10 cellular contexts compared by ENCODE assay signal in the genomic region with DNA sequence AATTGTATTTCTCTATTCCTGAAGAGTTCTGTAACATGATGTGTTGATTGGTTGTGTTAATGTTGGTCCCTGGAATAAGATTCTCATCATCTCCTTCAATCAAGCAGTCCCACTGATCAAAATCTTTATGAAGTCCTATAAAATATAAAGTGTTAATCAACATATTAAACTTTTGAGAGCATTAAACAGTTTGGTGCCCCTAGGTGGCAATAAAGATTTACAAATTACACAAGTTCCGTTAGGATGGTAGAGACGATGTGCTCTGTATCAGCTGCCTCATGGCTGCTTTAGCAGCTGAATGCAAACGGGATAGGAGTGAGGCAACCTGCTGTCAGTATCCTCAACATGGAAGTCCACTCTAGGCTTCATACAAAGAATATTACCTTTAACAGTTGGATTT. TPM values are rescaled to one million over a fixed set of nuclear protein-coding genes. Genes with fewer than 3 reads are reported as not detected.
DNase-seq lines count a peak whose midpoint lies in the region; ATAC-seq, FAIRE-seq and TF ChIP-seq lines count a peak whose summit lies in the region.
"Had no signal": no experiment of that assay in that cellular context is flagged by ENCODE, and none has a peak within 500 bp of the region (broad histone marks: within the 10 kb centered on the region; RNA-seq: fewer than 3 reads in every experiment).

No MANE protein-coding gene starts in this region.

- no peak overlapping the region for H3K27ac ChIP-seq in astrocyte (ENCODE audit: low read depth, low read length)
- no peak overlapping the region for H3K27ac ChIP-seq in right lobe of liver
- no peak overlapping the region for H3K27ac ChIP-seq in suprapubic skin

- intact Hi-C loops in right lobe of liver (cut with DNase I) = no loop called here

- POLR2A ChIA-PET in GM10248 (lab: Yijun Ruan, JAX) = no interaction called here

- no peaks in the 10 kb centered on the region for H4K20me1 ChIP-seq in astrocyte (ENCODE audit: insufficient read depth, low read length)

- H3K79me2 ChIP-seq in astrocyte (ENCODE audit: insufficient read depth, low read length) = no peaks in the 10 kb centered on the region

- no peaks in the 10 kb centered on the region for H3K36me3 Mint-ChIP-seq in astrocyte (ENCODE audit: low read depth, unreplicated experiment)
- no peaks in the 10 kb centered on the region for H3K36me3 Mint-ChIP-seq in activated naive CD4-positive, alpha-beta T cell treated with anti-CD3 and anti-CD28 coated beads, Interleukin-2, amount 10 ng/mL, durations not matched to agents 7 days and 5 days

- 0% methylated on average over 3 of the region's 3 CpGs for WGBS in right lobe of liver (ENCODE audit: insufficient coverage, low coverage, low lambda C conversion rate, missing lambda C conversion rate)
- 2% methylated on average over 3 of the region's 3 CpGs for WGBS in suprapubic skin

- no peak overlapping the region for H3K9ac ChIP-seq in astrocyte (ENCODE audit: low read length)

- TF ChIP-seq CTCF in LNCAP (IDR thresholded peaks at IDR 0.05) (peak; percentile 49), astrocyte (IDR thresholded peaks at IDR 0.05; ENCODE audit: insufficient read depth, low read depth, low read length) (peak; percentile 16), right lobe of liver (IDR thresholded peaks at IDR 0.05) (peak; percentile 12 to 33 (median 28)), GM10248 (IDR thresholded peaks at IDR 0.05; ENCODE audit: control extremely low read depth, extremely low read depth, low read depth, missing control alignments) (no peak), suprapubic skin (IDR thresholded peaks at IDR 0.05) (no peak)

- H3K9me3 ChIP-seq in astrocyte (ENCODE audit: insufficient read depth, low read depth, low read length) = no peaks in the 10 kb centered on the region
- H3K9me3 ChIP-seq in right lobe of liver = no peaks in the 10 kb centered on the region
- H3K9me3 ChIP-seq in suprapubic skin = no peaks in the 10 kb centered on the region

- CTCF ChIA-PET in GM10248 (lab: Yijun Ruan, JAX) = interaction anchor here (1.0 to 1.4 kb wide), 2 partner anchors 67 to 78 kb away, joined by 3 read pairs; no protein-coding TSS in a partner anchor
- CTCF ChIA-PET in activated naive CD4-positive, alpha-beta T cell treated with anti-CD3 and anti-CD28 coated beads, Interleukin-2, amount 10 ng/mL, durations not matched to agents 7 days and 5 days (lab: Charles Lee) = no interaction called here

- no peak overlapping the region for H3K27ac Mint-ChIP-seq in astrocyte (ENCODE audit: unreplicated experiment)
- H3K27ac Mint-ChIP-seq in activated naive CD4-positive, alpha-beta T cell treated with anti-CD3 and anti-CD28 coated beads, Interleukin-2, amount 10 ng/mL, durations not matched to agents 7 days and 5 days = no peak overlapping the region

- TF ChIP-seq POLR2A in right lobe of liver (IDR thresholded peaks at IDR 0.05) = no peak
- no peak for TF ChIP-seq POLR2A in suprapubic skin (IDR thresholded peaks at IDR 0.05)

- no peak overlapping the region for H3K4me3 Mint-ChIP-seq in astrocyte (ENCODE audit: unreplicated experiment)
- no peak overlapping the region for H3K4me3 Mint-ChIP-seq in activated naive CD4-positive, alpha-beta T cell treated with anti-CD3 and anti-CD28 coated beads, Interleukin-2, amount 10 ng/mL, durations not matched to agents 7 days and 5 days

- H2AFZ ChIP-seq in astrocyte (ENCODE audit: low read depth, low read length) = no peak overlapping the region

- H3K4me3 ChIP-seq in astrocyte (ENCODE audit: insufficient read depth, low read depth, low read length) = no peak overlapping the region
- H3K4me3 ChIP-seq in right lobe of liver = no peak overlapping the region
- H3K4me3 ChIP-seq in suprapubic skin = no peak overlapping the region

- peaks cover 5% of the 10 kb centered on the region for H3K27me3 ChIP-seq in astrocyte (ENCODE audit: insufficient read depth, low read length)
- H3K27me3 ChIP-seq in right lobe of liver = no peaks in the 10 kb centered on the region
- no peaks in the 10 kb centered on the region for H3K27me3 ChIP-seq in suprapubic skin

- H3K4me1 Mint-ChIP-seq in astrocyte (ENCODE audit: low read depth, unreplicated experiment) = peaks cover 5% of the 10 kb centered on the region
- H3K4me1 Mint-ChIP-seq in activated naive CD4-positive, alpha-beta T cell treated with anti-CD3 and anti-CD28 coated beads, Interleukin-2, amount 10 ng/mL, durations not matched to agents 7 days and 5 days = no peaks in the 10 kb centered on the region

- DNase-seq in DMS 273 (lab: John Stamatoyannopoulos, UW; ENCODE audit: unreplicated experiment) (peak; percentile 76), astrocyte (ENCODE audit: low read depth) (peak; percentile 18), right lobe of liver (no peak), GM10248 (ENCODE audit: extremely low spot score) (no peak), NCI-H446 (lab: John Stamatoyannopoulos, UW) (no peak), suprapubic skin (ENCODE audit: low spot score in 2 of 2) (no peak)
- no peak for DNase-seq in activated naive CD4-positive, alpha-beta T cell treated with anti-CD3 and anti-CD28 coated beads, Interleukin-2, amount 10 ng/mL, durations not matched to agents 7 days and 5 days
- DNase-seq: activated CD4-positive, alpha-beta T cell treated with anti-CD3 and anti-CD28 coated beads, Interleukin-2, amount 50 U/mL, for 4 hours; effector CD4-positive, alpha-beta T cell had no signal

- H3K36me3 ChIP-seq in astrocyte (ENCODE audit: insufficient read depth, low read length) (no peaks in the 10 kb centered on the region), right lobe of liver (no peaks in the 10 kb centered on the region), suprapubic skin (no peaks in the 10 kb centered on the region)

- H3K27me3 Mint-ChIP-seq in astrocyte (ENCODE audit: low read depth, unreplicated experiment) = peaks cover 7% of the 10 kb centered on the region
- peaks cover 6% of the 10 kb centered on the region for H3K27me3 Mint-ChIP-seq in activated naive CD4-positive, alpha-beta T cell treated with anti-CD3 and anti-CD28 coated beads, Interleukin-2, amount 10 ng/mL, durations not matched to agents 7 days and 5 days

- no peak overlapping the region for H3K4me2 ChIP-seq in astrocyte (ENCODE audit: low read length)

- no peak for FAIRE-seq in astrocyte (lab: Jason Lieb, UNC)

- H3K4me1 ChIP-seq in astrocyte (ENCODE audit: insufficient read depth, low read length) (no peaks in the 10 kb centered on the region), right lobe of liver (no peaks in the 10 kb centered on the region), suprapubic skin (no peaks in the 10 kb centered on the region)

- peak; percentile 42 to 85 (median 70) for ATAC-seq in right lobe of liver

- no peaks in the 10 kb centered on the region for H3K9me3 Mint-ChIP-seq in astrocyte (ENCODE audit: unreplicated experiment)
- no peaks in the 10 kb centered on the region for H3K9me3 Mint-ChIP-seq in activated naive CD4-positive, alpha-beta T cell treated with anti-CD3 and anti-CD28 coated beads, Interleukin-2, amount 10 ng/mL, durations not matched to agents 7 days and 5 days

- TF ChIP-seq EP300 in suprapubic skin (IDR thresholded peaks at IDR 0.05) = no peak

RNA-seq across cellular contexts. Expression of gene TDRD6, which starts 16.9 kb away (rescaled TPM):
- total RNA-seq in astrocyte = 0.02 TPM in 1 of 2 replicates, not detected in the other
- 1 to 10 TPM in 2 of 6 experiments, under 1 TPM in 4; 0.13 to 1.4 (median 0.72) TPM for total RNA-seq in right lobe of liver
- 1 to 10 TPM in 2 of 4 donors, under 1 TPM in 2; 0.49 to 1.8 (median 0.82) TPM for total RNA-seq in suprapubic skin

RNA-seq across cellular contexts. Expression of gene PLA2G7, which starts 30.6 kb away (rescaled TPM):
- 0.43 and 0.48 TPM in 2 replicates for total RNA-seq in astrocyte
- 1 to 10 TPM in 5 of 6 experiments, under 1 TPM in 1; 0.92 to 7.4 (median 1.6) TPM for total RNA-seq in right lobe of liver
- 1 to 10 TPM; 2.8 to 7.6 (median 4.5) TPM for total RNA-seq in suprapubic skin

RNA-seq across cellular contexts. Expression of gene ANKRD66, which starts 42.2 kb away (rescaled TPM):
- total RNA-seq in astrocyte = not detected in 2 replicates
- not detected for total RNA-seq in right lobe of liver
- total RNA-seq in suprapubic skin = not detected

RNA-seq across cellular contexts. Expression of gene SLC25A27, which starts 51.8 kb away (rescaled TPM):
- total RNA-seq in astrocyte (4.3 and 4.4 TPM in 2 replicates), right lobe of liver (10 to 100 TPM in 5 of 6 experiments, 1 to 10 TPM in 1; 8.8 to 21.0 (median 14.2) TPM), suprapubic skin (10 to 100 TPM; 18.3 to 74.2 (median 24.0) TPM)

RNA-seq across cellular contexts. Expression of gene CYP39A1, which starts 51.9 kb away (rescaled TPM):
- total RNA-seq in astrocyte = 0.72 and 0.84 TPM in 2 replicates
- total RNA-seq in right lobe of liver = 10 to 100 TPM; 21.2 to 59.7 (median 37.2) TPM
- 10 to 100 TPM; 20.0 to 46.4 (median 33.1) TPM for total RNA-seq in suprapubic skin

Comparison
In these comparisons a context has a peak if more than half of its experiments do, and no peak if none do; other contexts are left out.
1. DNase-seq: peak in DMS 273 (single experiment) and astrocyte (single experiment); none in right lobe of liver (0 of 3), GM10248 (single experiment), activated naive CD4-positive, alpha-beta T cell treated with anti-CD3 and anti-CD28 coated beads, Interleukin-2, amount 10 ng/mL, durations not matched to agents 7 days and 5 days (single experiment), NCI-H446 (0 of 2) and suprapubic skin (0 of 2).
2. CTCF ChIP-seq: peak in LNCAP (single experiment), astrocyte (single experiment) and right lobe of liver (4 of 4); none in GM10248 (single experiment) and suprapubic skin (0 of 2).